8 cellular contexts compared by ENCODE assay signal in genomic region chr1:231626535-231626950, GRCh38. TPM values are rescaled to one million over a fixed set of nuclear protein-coding genes. Genes with fewer than 3 reads are reported as not detected.
A peak's percentile ranks its signal among the peaks of the same experiment; 100 is the strongest.
DNase-seq lines count a peak whose midpoint lies in the region; ATAC-seq and TF ChIP-seq lines count a peak whose summit lies in the region.

Gene DISC1 (plus strand): TSS chr1:231626790. CDS start chr1:231626868, 78 bp downstream.

- H3K27ac ChIP-seq in HUES64 (ENCODE audit: low read depth, low read length): no peak within 1 kb of the TSS
- H3K27ac ChIP-seq in muscle layer of duodenum (ENCODE audit: low read length): peak within 1 kb of the TSS; percentile 63

- no peaks in the 10 kb centered on the region for H3K9me3 ChIP-seq in BE2C
- no peaks in the 10 kb centered on the region for H3K9me3 ChIP-seq in HUES64 (ENCODE audit: insufficient read depth, low read depth, low read length)
- H3K9me3 ChIP-seq in muscle layer of duodenum (ENCODE audit: control insufficient read depth in 1 of 2, low read length in 2 of 2): no peaks in the 10 kb centered on the region

- H3K4me3 ChIP-seq in BE2C (ENCODE audit: low read depth, low read length) (peak within 1 kb of the TSS; percentile 90), HUES64 (ENCODE audit: low read length) (peak within 1 kb of the TSS; percentile 81), muscle layer of duodenum (ENCODE audit: low read depth in 1 of 2, low read length in 2 of 2) (peak within 1 kb of the TSS; percentile 57 to 87)

- H3K27me3 ChIP-seq in BE2C: no peaks in the 10 kb centered on the region
- peaks cover 37% of the 10 kb centered on the region for H3K27me3 ChIP-seq in HUES64 (ENCODE audit: insufficient read depth, low read length)
- no peaks in the 10 kb centered on the region for H3K27me3 ChIP-seq in muscle layer of duodenum (ENCODE audit: low read depth, low read length)

- peak within 1 kb of the TSS; percentile 50 for H3K9ac ChIP-seq in HUES64 (ENCODE audit: low read depth, low read length)

- TF ChIP-seq CTCF in BE2C (IDR thresholded peaks at IDR 0.05; ENCODE audit: low read depth, low read length): no peak

- peak; percentile 55 for ATAC-seq in GM19463 (IDR thresholded peaks at IDR 0.05; ENCODE audit: unreplicated experiment)
- ATAC-seq in stimulated activated naive CD8-positive, alpha-beta T cell treated with anti-CD3 and anti-CD28 coated beads, Interleukin-15, Interleukin-2, amounts not matched to agents 100 U/mL and 50 U/mL, for 24 hours: peak; percentile 62

- H3K4me1 ChIP-seq in BE2C (peaks cover 2% of the 10 kb centered on the region; the same call in 1 of the 2 replicates), HUES64 (ENCODE audit: insufficient read depth, low read length) (peaks cover 9% of the 10 kb centered on the region), muscle layer of duodenum (ENCODE audit: control insufficient read depth in 1 of 2, insufficient read depth in 2 of 2, low read length in 2 of 2) (peaks cover 4 to 21% of the 10 kb centered on the region in 2 donors)

- H3K36me3 ChIP-seq in BE2C: no peaks in the 10 kb centered on the region
- H3K36me3 ChIP-seq in HUES64 (ENCODE audit: insufficient read depth, low read length): no peaks in the 10 kb centered on the region
- no peaks in the 10 kb centered on the region for H3K36me3 ChIP-seq in muscle layer of duodenum (ENCODE audit: control insufficient read depth in 1 of 2, insufficient read depth in 2 of 2, low read length in 2 of 2)

- DNase-seq in BE2C (peak; percentile 90), OCI-M1 (lab: John Stamatoyannopoulos, UW) (peak; percentile 85), fibroblast of gingiva (ENCODE audit: low read depth) (peak; percentile 90)
- DNase-seq in activated T-helper 1 cell treated with anti-CD3 and anti-CD28 coated beads, Interleukin-2, amount 50 U/mL, for 16 hours (ENCODE audit: low read depth in 1 of 2, low spot score in 1 of 2): peak; percentile 37 to 48
- peak; percentile 69 for DNase-seq in stimulated activated naive CD8-positive, alpha-beta T cell treated with anti-CD3 and anti-CD28 coated beads, Interleukin-15, Interleukin-2, amounts not matched to agents 100 U/mL and 50 U/mL, for 24 hours

- under 1% methylated on average over 35 of the region's 38 CpGs for WGBS in HUES64

RNA-seq across cellular contexts. Expression of gene DISC1, which starts in this region (rescaled TPM):
- 2.1 TPM for polyA plus RNA-seq in BE2C (2012; ENCODE audit: insufficient read depth, insufficient read length, low read depth)
- polyA plus RNA-seq in HUES64 (2013, experiment 1 of 2): 1.3 TPM
- 2.3 TPM for polyA plus RNA-seq in HUES64 (2013, experiment 2 of 2)
